2 cellular contexts compared by ENCODE assay signal in genomic region chr4:10441512-10441911, GRCh38.
TF ChIP-seq lines count a peak whose summit lies in the region.

No MANE protein-coding gene starts in this region.

TF ChIP-seq in H1, 55 proteins besides CTCF, POLR2A, EP300 and RAD21:
- TF ChIP-seq CHD2 (IDR thresholded peaks at IDR 0.05; ENCODE audit: low read length): no peak
- no peak for TF ChIP-seq CBX5 (IDR thresholded peaks at IDR 0.05; ENCODE audit: low read depth, low read length)
- no peak for TF ChIP-seq MAX (IDR thresholded peaks at IDR 0.05)
- no peak for TF ChIP-seq SIRT6 (IDR thresholded peaks at IDR 0.05; ENCODE audit: low read length)
- no peak for TF ChIP-seq SIN3A (conservative IDR thresholded peaks at IDR 0.05 in 1 of 2, IDR thresholded peaks at IDR 0.05 in 1 of 2; ENCODE audit: low read depth in 1 of 2, low read length in 2 of 2)
- no peak for TF ChIP-seq GTF2F1 (IDR thresholded peaks at IDR 0.05; ENCODE audit: borderline replicate concordance, low read depth, low read length)
- no peak for TF ChIP-seq SP2 (IDR thresholded peaks at IDR 0.05; ENCODE audit: low read length)
- no peak for TF ChIP-seq JUND (IDR thresholded peaks at IDR 0.05; ENCODE audit: low read length)
- no peak for TF ChIP-seq ZNF274 (IDR thresholded peaks at IDR 0.05; ENCODE audit: borderline replicate concordance, extremely low read depth, low read length)
- no peak for TF ChIP-seq RNF2 (IDR thresholded peaks at IDR 0.05; ENCODE audit: borderline replicate concordance, low read depth, low read length, missing control alignments, poor library complexity, severe bottlenecking)
- TF ChIP-seq E2F6 (IDR thresholded peaks at IDR 0.05): no peak

TF ChIP-seq in HepG2, 621 proteins besides CTCF, POLR2A, EP300 and RAD21:
- no peak for TF ChIP-seq PRMT3 (CRISPR knock-in tag; IDR thresholded peaks at IDR 0.05; ENCODE audit: borderline replicate concordance, low read depth)
- no peak for TF ChIP-seq ZNF20 (CRISPR knock-in tag; IDR thresholded peaks at IDR 0.05)
- TF ChIP-seq ZNF670 (CRISPR knock-in tag; IDR thresholded peaks at IDR 0.05; ENCODE audit: borderline replicate concordance): no peak
- no peak for TF ChIP-seq SALL1 (CRISPR knock-in tag; IDR thresholded peaks at IDR 0.05)
- TF ChIP-seq TRAFD1 (CRISPR knock-in tag; IDR thresholded peaks at IDR 0.05; ENCODE audit: borderline replicate concordance): no peak
- TF ChIP-seq ZNF224 (CRISPR knock-in tag; IDR thresholded peaks at IDR 0.05): no peak
- TF ChIP-seq KLF13 (CRISPR knock-in tag; IDR thresholded peaks at IDR 0.05): no peak
- TF ChIP-seq CC2D1A (CRISPR knock-in tag; IDR thresholded peaks at IDR 0.05): no peak
- TF ChIP-seq ZEB1 (IDR thresholded peaks at IDR 0.05; ENCODE audit: insufficient replicate concordance, low read depth): no peak
